Comparison of ENCODE assay signal across 18 cellular contexts in the genomic region with DNA sequence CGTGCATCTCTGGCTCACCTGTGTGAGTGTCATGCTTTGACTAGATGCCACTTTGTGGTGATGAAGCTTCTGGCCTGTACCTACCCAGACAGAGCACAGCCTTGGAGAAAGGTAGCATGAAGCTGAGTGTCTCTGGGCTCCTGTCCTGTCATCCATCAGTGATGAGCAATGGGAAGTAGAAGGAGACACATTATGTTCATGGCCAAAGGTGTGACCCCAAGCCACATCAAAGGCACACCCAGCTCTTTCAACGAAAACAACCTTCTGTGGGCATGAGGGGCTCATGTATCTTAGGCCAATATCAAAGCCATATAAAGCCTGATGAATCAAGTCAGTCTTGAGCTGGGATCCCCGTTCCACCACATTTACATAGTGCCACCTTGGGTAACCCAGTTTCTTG. TPM values are rescaled to one million over a fixed set of nuclear protein-coding genes. Genes with fewer than 3 reads are reported as not detected.
"Had no signal": no experiment of that assay in that cellular context is flagged by ENCODE, and none has a peak within 500 bp of the region (broad histone marks: within the 10 kb centered on the region; RNA-seq: fewer than 3 reads in every experiment).

No MANE protein-coding gene starts in this region.

- H3K9me3 ChIP-seq: breast epithelium, SJSA1 had no signal

- H3K27ac Mint-ChIP-seq: activated CD4-positive, alpha-beta memory T cell treated with anti-CD3 and anti-CD28 coated beads, Interleukin-2, amount 10 ng/mL, durations not matched to agents 7 days and 5 days; activated naive CD4-positive, alpha-beta T cell treated with anti-CD3 and anti-CD28 coated beads, Interleukin-2, amount 50 U/mL, for 72 hours; T-helper 17 cell had no signal

- H3K36me3 ChIP-seq: breast epithelium, SJSA1 had no signal

- H3K36me3 Mint-ChIP-seq: activated naive CD4-positive, alpha-beta T cell treated with anti-CD3 and anti-CD28 coated beads, Interleukin-2, amount 50 U/mL, for 72 hours had no signal

- ATAC-seq: activated naive CD4-positive, alpha-beta T cell treated with anti-CD3 and anti-CD28 coated beads, Interleukin-2, amount 50 U/mL, for 72 hours; PC-3; T-helper 17 cell had no signal

- DNase-seq: activated CD4-positive, alpha-beta memory T cell treated with anti-CD3 and anti-CD28 coated beads, Interleukin-2, amount 10 ng/mL, durations not matched to agents 7 days and 5 days; activated CD4-positive, alpha-beta T cell treated with anti-CD3 and anti-CD28 coated beads, Interleukin-2, amount 50 U/mL, for 1 hour; activated CD4-positive, CD25-positive, alpha-beta regulatory T cell; activated CD8-positive, alpha-beta memory T cell treated with anti-CD3 and anti-CD28 coated beads, Interleukin-2, amount 50 U/mL, for 48 hours; activated T-cell treated with anti-CD3 and anti-CD28 coated beads, Interleukin-2, amount 50 U/mL, for 1 hour; MM.1S; NCI-H1105; NCI-H1436; NCI-H1694 treated with DMSO at 0.1 percent for 48 hours; NCI-H2029 treated with DMSO at 0.1 percent for 48 hours; NCI-H510A treated with DMSO at 0.1 percent for 48 hours; PC-3; SHP77; T-helper 17 cell; T-helper 9 cell had no signal

- H3K9me3 Mint-ChIP-seq: activated CD4-positive, alpha-beta memory T cell treated with anti-CD3 and anti-CD28 coated beads, Interleukin-2, amount 10 ng/mL, durations not matched to agents 7 days and 5 days had no signal

- H3K4me1 ChIP-seq: breast epithelium had no signal

- H3K27ac ChIP-seq: breast epithelium, SJSA1 had no signal

- H3K4me3 Mint-ChIP-seq: activated CD4-positive, alpha-beta memory T cell treated with anti-CD3 and anti-CD28 coated beads, Interleukin-2, amount 10 ng/mL, durations not matched to agents 7 days and 5 days had no signal

- H3K4me3 ChIP-seq: breast epithelium, SJSA1 had no signal

RNA-seq across cellular contexts. Expression of gene CLIC6, which starts 1.0 kb away (rescaled TPM):
- total RNA-seq: PC-3, SJSA1 had no signal
